ENCODE assay signal across 9 cellular contexts in the genomic region with DNA sequence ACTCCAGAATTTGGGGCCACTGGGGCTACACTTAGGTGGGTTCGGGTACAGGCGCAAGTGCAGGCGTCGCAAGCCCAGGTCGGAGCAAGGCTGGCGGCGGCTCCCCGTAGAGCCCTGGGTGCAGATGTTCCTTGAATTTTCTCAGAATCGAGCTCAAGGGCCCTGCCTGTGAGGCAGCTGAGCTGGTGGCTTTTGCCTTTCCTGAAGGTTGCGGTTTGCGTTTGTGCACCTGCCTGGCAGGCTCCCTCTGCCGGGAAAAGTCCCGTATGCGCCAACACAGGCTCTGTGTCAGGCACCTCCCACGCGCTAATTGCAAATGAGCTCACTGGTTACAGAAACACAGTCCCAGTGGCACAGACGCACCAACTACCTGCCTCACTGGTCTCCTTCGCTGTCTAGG. TPM values are rescaled to one million over a fixed set of nuclear protein-coding genes. Genes with fewer than 3 reads are reported as not detected.
DNase-seq lines count a peak whose midpoint lies in the region; ATAC-seq, FAIRE-seq and TF ChIP-seq lines count a peak whose summit lies in the region.
"Had no signal": no experiment of that assay in that cellular context is flagged by ENCODE, and none has a peak within 500 bp of the region (broad histone marks: within the 10 kb centered on the region; RNA-seq: fewer than 3 reads in every experiment).

No MANE protein-coding gene starts in this region.

- H3K79me2 ChIP-seq in OCI-LY1 (ENCODE audit: insufficient read depth, low read length) = peaks cover 6% of the 10 kb centered on the region
- H3K79me2 ChIP-seq in keratinocyte (ENCODE audit: control insufficient read depth, insufficient read depth, low read length) = peaks cover 21% of the 10 kb centered on the region

- H3K4me2 ChIP-seq in OCI-LY1 (ENCODE audit: low read length) = peak overlapping the region; percentile 74
- no peak overlapping the region for H3K4me2 ChIP-seq in keratinocyte (ENCODE audit: control insufficient read depth, extremely low read depth, insufficient read depth, low read depth, low read length)
- H3K4me2 ChIP-seq: SK-N-SH had no signal

- H3F3A ChIP-seq in OCI-LY1 (ENCODE audit: insufficient read depth, low read length) = no peaks in the 10 kb centered on the region

- H3K27me3 ChIP-seq in OCI-LY1 (ENCODE audit: insufficient read depth, low read length) = no peaks in the 10 kb centered on the region
- no peaks in the 10 kb centered on the region for H3K27me3 ChIP-seq in keratinocyte (ENCODE audit: control insufficient read depth, extremely low read depth, insufficient read depth, low read length)
- H3K27me3 ChIP-seq: esophagus squamous epithelium had no signal

- H3K9me2 ChIP-seq in OCI-LY1 (ENCODE audit: low read depth, low read length) = no peaks in the 10 kb centered on the region
- H3K9me2 ChIP-seq: SK-N-SH had no signal

- H3K27ac ChIP-seq in OCI-LY1 (ENCODE audit: low read depth, low read length, poor library complexity, severe bottlenecking) (peak overlapping the region; percentile 90), keratinocyte (ENCODE audit: control insufficient read depth, insufficient read depth, low read length) (no peak overlapping the region)
- H3K27ac ChIP-seq: esophagus squamous epithelium had no signal

- peak overlapping the region; percentile 52 for H3K4me3 ChIP-seq in OCI-LY1 (ENCODE audit: low read depth, low read length, poor library complexity, severe bottlenecking)
- H3K4me3 ChIP-seq in keratinocyte (ENCODE audit: control insufficient read depth in 2 of 3, extremely low read depth in 1 of 3, insufficient read depth in 2 of 3, low read depth in 1 of 3, low read length in 3 of 3) = no peak overlapping the region
- H3K4me3 ChIP-seq: esophagus squamous epithelium had no signal

- TF ChIP-seq CTCF in OCI-LY1 (IDR thresholded peaks at IDR 0.05; ENCODE audit: low read length) (peak; percentile 33; the same call in 1 of the 2 replicates), keratinocyte (optimal IDR thresholded peaks at IDR 0.05 in 1 of 3, IDR thresholded peaks at IDR 0.05 in 1 of 3, conservative IDR thresholded peaks at IDR 0.05 in 1 of 3; ENCODE audit: extremely low read depth in 1 of 3, insufficient read depth in 2 of 3, low read length in 3 of 3) (peak in 2 of 3 experiments; percentile 3 to 16)

- H4K20me1 ChIP-seq in OCI-LY1 (ENCODE audit: insufficient read depth, low read length) (no peaks in the 10 kb centered on the region), keratinocyte (ENCODE audit: control insufficient read depth, extremely low read depth, insufficient read depth, low read length) (peaks cover 2% of the 10 kb centered on the region)

- dilution Hi-C loops in keratinocyte (cut with MboI; ENCODE audit: extremely low pct_ligation_motif_present, low sequenced_read_pairs) = no loop called here

- H3K9me3 ChIP-seq in OCI-LY1 (ENCODE audit: low read length) (no peaks in the 10 kb centered on the region), keratinocyte (ENCODE audit: control insufficient read depth, low read depth, low read length) (no peaks in the 10 kb centered on the region)
- H3K9me3 ChIP-seq: esophagus squamous epithelium, SK-N-SH had no signal

- H3K36me3 ChIP-seq in OCI-LY1 (ENCODE audit: insufficient read depth, low read length) = peaks cover 58% of the 10 kb centered on the region
- peaks cover 13 to 27% of the 10 kb centered on the region in 2 experiments for H3K36me3 ChIP-seq in keratinocyte (ENCODE audit: control insufficient read depth in 2 of 2, extremely low read depth in 1 of 2, insufficient read depth in 2 of 2, low read length in 2 of 2)

- H3K4me1 ChIP-seq in OCI-LY1 (ENCODE audit: insufficient read depth, low read length, severe bottlenecking) (peaks cover 18% of the 10 kb centered on the region), keratinocyte (ENCODE audit: control insufficient read depth, extremely low read depth, insufficient read depth, low read length) (peaks cover 5% of the 10 kb centered on the region)

- H3K9ac ChIP-seq in OCI-LY1 (ENCODE audit: low read length) (peak overlapping the region; percentile 67; the same call in 1 of the 2 replicates), keratinocyte (ENCODE audit: control insufficient read depth, extremely low read depth, insufficient read depth, low read length) (no peak overlapping the region)
- H3K9ac ChIP-seq: SK-N-SH had no signal

- H3K9me1 ChIP-seq in keratinocyte (ENCODE audit: control insufficient read depth, extremely low read depth, insufficient read depth, low read length) = peaks cover 5% of the 10 kb centered on the region

- ATAC-seq in stimulated activated naive CD8-positive, alpha-beta T cell treated with anti-CD3 and anti-CD28 coated beads, Interleukin-15, Interleukin-2, amounts not matched to agents 100 U/mL and 50 U/mL, for 24 hours = peak; percentile 56
- ATAC-seq in GM18498 (IDR thresholded peaks at IDR 0.05; ENCODE audit: unreplicated experiment) = no peak
- ATAC-seq in HG02588 (IDR thresholded peaks at IDR 0.05; ENCODE audit: unreplicated experiment) = no peak

- peak; percentile 54 for DNase-seq in activated T-cell treated with anti-CD3 and anti-CD28 coated beads, Interleukin-2, amount 50 U/mL, for 1 hour
- DNase-seq in keratinocyte (ENCODE audit: low read depth, low spot score) = no peak
- peak; percentile 67 for DNase-seq in stimulated activated naive CD8-positive, alpha-beta T cell treated with anti-CD3 and anti-CD28 coated beads, Interleukin-15, Interleukin-2, amounts not matched to agents 100 U/mL and 50 U/mL, for 24 hours
- DNase-seq in SIG-M5 treated with dmso at 0.1 percent for 504 hours (lab: John Stamatoyannopoulos, UW; ENCODE audit: unreplicated experiment) = no peak
- DNase-seq: esophagus squamous epithelium had no signal

- H2AFZ ChIP-seq in OCI-LY1 (ENCODE audit: low read length) (no peak overlapping the region), keratinocyte (ENCODE audit: control insufficient read depth, low read length) (no peak overlapping the region)

- FAIRE-seq in keratinocyte (lab: Jason Lieb, UNC) = no peak

RNA-seq across cellular contexts. Expression of gene DOHH, which starts 5.9 kb away (rescaled TPM):
- 4.2 to 7.4 TPM (median 6.2 TPM) in 3 replicates for polyA plus RNA-seq in keratinocyte
- 1.4 TPM for polyA plus RNA-seq in keratinocyte (2011; ENCODE audit: low read depth)
- 1.7 and 8.2 TPM in 2 replicates for polyA plus RNA-seq in keratinocyte (2011; cell fraction: cytosol; rRNA removed)
- polyA plus RNA-seq in keratinocyte (2011; cell fraction: nucleus; rRNA removed) = 4.3 and 6.4 TPM in 2 replicates
- polyA plus RNA-seq in keratinocyte (2012; ENCODE audit: low replicate concordance) = 4.5 and 16.2 TPM in 2 replicates
- 1.5 to 2.6 TPM (median 1.6 TPM) in 3 replicates for polyA minus RNA-seq in keratinocyte
- 17.6 TPM for polyA minus RNA-seq in keratinocyte (2011; cell fraction: cytosol; rRNA and poly(A)+ RNA removed)
- polyA minus RNA-seq in keratinocyte (2011; cell fraction: nucleus; rRNA and poly(A)+ RNA removed) = 4.6 and 6.3 TPM in 2 replicates

RNA-seq across cellular contexts. Expression of gene SMIM44, which starts 11.3 kb away (rescaled TPM):
- polyA plus RNA-seq in keratinocyte = not detected in 3 replicates
- polyA plus RNA-seq in keratinocyte (2011; ENCODE audit: low read depth) = not detected
- polyA plus RNA-seq in keratinocyte (2011; cell fraction: cytosol; rRNA removed) = not detected in 2 replicates
- polyA plus RNA-seq in keratinocyte (2011; cell fraction: nucleus; rRNA removed) = not detected in 2 replicates
- polyA plus RNA-seq in keratinocyte (2012; ENCODE audit: low replicate concordance) = not detected in 2 replicates
- not detected in 3 replicates for polyA minus RNA-seq in keratinocyte
- not detected for polyA minus RNA-seq in keratinocyte (2011; cell fraction: cytosol; rRNA and poly(A)+ RNA removed)
- not detected in 2 replicates for polyA minus RNA-seq in keratinocyte (2011; cell fraction: nucleus; rRNA and poly(A)+ RNA removed)
- polyA plus RNA-seq: SK-N-SH had no signal

RNA-seq across cellular contexts. Expression of gene FZR1, which starts 11.6 kb away (rescaled TPM):
- polyA plus RNA-seq in keratinocyte = 23.3 to 28.1 TPM (median 26.3 TPM) in 3 replicates
- polyA plus RNA-seq in keratinocyte (2011; ENCODE audit: low read depth) = 24.9 TPM
- 12.2 and 22.5 TPM in 2 replicates for polyA plus RNA-seq in keratinocyte (2011; cell fraction: cytosol; rRNA removed)
- 39.2 and 53.9 TPM in 2 replicates for polyA plus RNA-seq in keratinocyte (2011; cell fraction: nucleus; rRNA removed)
- polyA plus RNA-seq in keratinocyte (2012; ENCODE audit: low replicate concordance) = 30.7 and 36.9 TPM in 2 replicates
- polyA minus RNA-seq in keratinocyte = 21.9 to 83.9 TPM (median 27.4 TPM) in 3 replicates
- 39.9 TPM for polyA minus RNA-seq in keratinocyte (2011; cell fraction: cytosol; rRNA and poly(A)+ RNA removed)
- 32.5 and 42.2 TPM in 2 replicates for polyA minus RNA-seq in keratinocyte (2011; cell fraction: nucleus; rRNA and poly(A)+ RNA removed)

RNA-seq across cellular contexts. Expression of gene SMIM24, which starts 14.2 kb away (rescaled TPM):
- polyA plus RNA-seq in keratinocyte = not detected in 3 replicates
- polyA plus RNA-seq in keratinocyte (2011; ENCODE audit: low read depth) = not detected
- not detected in 2 replicates for polyA plus RNA-seq in keratinocyte (2011; cell fraction: cytosol; rRNA removed)
- polyA plus RNA-seq in keratinocyte (2011; cell fraction: nucleus; rRNA removed) = not detected in 2 replicates
- 0.23 TPM in 1 of 2 replicates, not detected in the other for polyA plus RNA-seq in keratinocyte (2012; ENCODE audit: low replicate concordance)
- polyA minus RNA-seq in keratinocyte = not detected in 3 replicates
- not detected for polyA minus RNA-seq in keratinocyte (2011; cell fraction: cytosol; rRNA and poly(A)+ RNA removed)
- polyA minus RNA-seq in keratinocyte (2011; cell fraction: nucleus; rRNA and poly(A)+ RNA removed) = not detected in 2 replicates

RNA-seq across cellular contexts. Expression of gene TEKTIP1, which starts 44.4 kb away (rescaled TPM):
- polyA plus RNA-seq in keratinocyte = not detected in 3 replicates
- polyA plus RNA-seq in keratinocyte (2011; ENCODE audit: low read depth) = not detected
- polyA plus RNA-seq in keratinocyte (2011; cell fraction: cytosol; rRNA removed) = not detected in 2 replicates
- polyA plus RNA-seq in keratinocyte (2011; cell fraction: nucleus; rRNA removed) = not detected in 2 replicates
- 0.50 TPM in 1 of 2 replicates, not detected in the other for polyA plus RNA-seq in keratinocyte (2012; ENCODE audit: low replicate concordance)
- polyA minus RNA-seq in keratinocyte = not detected in 3 replicates
- polyA minus RNA-seq in keratinocyte (2011; cell fraction: cytosol; rRNA and poly(A)+ RNA removed) = not detected
- polyA minus RNA-seq in keratinocyte (2011; cell fraction: nucleus; rRNA and poly(A)+ RNA removed) = not detected in 2 replicates

Comparison
In these comparisons a context has a peak if more than half of its experiments do, and no peak if none do; other contexts are left out.
1. DNase-seq: peak in activated T-cell treated with anti-CD3 and anti-CD28 coated beads, Interleukin-2, amount 50 U/mL, for 1 hour (single experiment) and stimulated activated naive CD8-positive, alpha-beta T cell treated with anti-CD3 and anti-CD28 coated beads, Interleukin-15, Interleukin-2, amounts not matched to agents 100 U/mL and 50 U/mL, for 24 hours (single experiment); none in keratinocyte (single experiment) and SIG-M5 treated with dmso at 0.1 percent for 504 hours (single experiment).